Comparison of ENCODE assay signal across 21 cellular contexts in the genomic region with DNA sequence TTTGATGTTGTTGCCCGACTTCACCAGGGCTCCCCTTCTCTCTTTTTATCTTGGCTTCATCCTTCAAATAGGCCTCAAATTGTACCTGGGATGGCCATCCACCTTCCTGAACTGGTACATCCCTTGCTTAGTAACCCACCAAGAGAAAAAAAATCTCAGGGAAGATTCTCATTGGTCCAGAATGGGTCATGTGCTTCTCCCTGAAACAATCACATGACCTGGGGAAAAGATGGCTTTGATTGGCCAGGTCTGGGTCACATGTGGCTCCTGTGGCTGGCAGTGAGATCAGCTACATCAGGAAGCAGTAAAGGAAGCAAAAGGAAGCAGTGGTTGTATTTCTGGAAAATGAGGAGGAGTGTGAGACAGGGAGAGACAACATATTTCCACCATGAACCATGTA.
DNase-seq lines count a peak whose midpoint lies in the region; FAIRE-seq and TF ChIP-seq lines count a peak whose summit lies in the region.
"Had no signal": no experiment of that assay in that cellular context is flagged by ENCODE, and none has a peak within 500 bp of the region (broad histone marks: within the 10 kb centered on the region; RNA-seq: fewer than 3 reads in every experiment).

No MANE protein-coding gene starts in this region.

- H3K14ac ChIP-seq in neuronal stem cell (ENCODE audit: low read length): no peak overlapping the region

- no peak for FAIRE-seq in HTR-8/SVneo (lab: Jason Lieb, UNC)
- FAIRE-seq: GM12878 had no signal

- H3K27me3 Mint-ChIP-seq in Caco-2 (ENCODE audit: insufficient read depth, unreplicated experiment): no peaks in the 10 kb centered on the region

- DNase-seq in Caco-2 (no peak), amniotic epithelial cell (ENCODE audit: low read depth) (peak; percentile 14), neuronal stem cell (ENCODE audit: low spot score) (no peak), GM03348 (ENCODE audit: low spot score) (no peak), coronary artery (ENCODE audit: low spot score) (no peak), HTR-8/SVneo (ENCODE audit: insufficient read length, low spot score) (no peak)
- peak; percentile 7 for DNase-seq in Jurkat, Clone E6-1 (ENCODE audit: low read depth, low spot score)
- DNase-seq: ACHN; Calu3; CD4-positive, alpha-beta memory T cell; DMS79; H7; NCI-H1105 treated with DMSO at 0.1 percent for 48 hours; NCI-H2081 treated with DMSO at 0.1 percent for 48 hours; NCI-H2171 treated with DMSO at 0.1 percent for 48 hours; NCI-H748 treated with DMSO at 0.1 percent for 48 hours; NK-92 treated with Interleukin-12 subunit alpha and Interleukin-12 subunit beta, amount 100 ng/mL, for 24 hours; Peyer's patch had no signal

- TF ChIP-seq CTCF in Caco-2 (IDR thresholded peaks at IDR 0.05; ENCODE audit: insufficient read depth in 1 of 2, low read depth in 1 of 2, low read length in 1 of 2, severe bottlenecking in 1 of 2, unreplicated experiment in 1 of 2) (no peak), coronary artery (IDR thresholded peaks at IDR 0.05) (no peak)

- H3K36me3 Mint-ChIP-seq in Caco-2 (ENCODE audit: insufficient read depth, unreplicated experiment): peaks cover 7% of the 10 kb centered on the region
- H3K36me3 Mint-ChIP-seq: CD4-positive, alpha-beta memory T cell had no signal

- H3K4me3 Mint-ChIP-seq in Caco-2 (ENCODE audit: unreplicated experiment): no peak overlapping the region
- H3K4me3 Mint-ChIP-seq: CD4-positive, alpha-beta memory T cell had no signal

- H3K36me3 ChIP-seq in Caco-2 (ENCODE audit: control insufficient read depth, insufficient read depth, low read length) (no peaks in the 10 kb centered on the region), neuronal stem cell (replicated peaks in 1 of 2; ENCODE audit: control insufficient read depth in 2 of 2, insufficient read depth in 2 of 2, low read length in 2 of 2) (no peaks in the 10 kb centered on the region)
- H3K36me3 ChIP-seq: BLaER1, Peyer's patch had no signal

- CTCF ChIA-PET in Caco-2 (lab: Charles Lee): no interaction called here

- no TSS peak for BruUV-seq in Caco-2 (replicated peaks; lab: Mats Ljungman, UMichigan)

- POLR2A ChIA-PET in Caco-2 (lab: Charles Lee): no interaction called here

- H3K4ac ChIP-seq in neuronal stem cell (ENCODE audit: low read length): no peak overlapping the region

- no peak overlapping the region for H3K23ac ChIP-seq in neuronal stem cell (ENCODE audit: low read depth, low read length, poor library complexity)

- peaks cover 15% of the 10 kb centered on the region for H3K9me3 Mint-ChIP-seq in Caco-2 (ENCODE audit: unreplicated experiment)

- no peak overlapping the region for H2BK15ac ChIP-seq in neuronal stem cell (ENCODE audit: low read length)

- no CpG with 5 or more reads among the region's 1 CpG for WGBS in neuronal stem cell (ENCODE audit: extremely low coverage in 2 of 2, insufficient read length in 2 of 2, insufficient replicate concordance in 1 of 2), 2 donors

- H3K4me3 ChIP-seq in Caco-2 (ENCODE audit: low read depth, low read length) (no peak overlapping the region), neuronal stem cell (ENCODE audit: low read length in 2 of 2) (no peak overlapping the region), coronary artery (no peak overlapping the region)
- H3K4me3 ChIP-seq in Jurkat, Clone E6-1 (ENCODE audit: low read length): no peak overlapping the region
- H3K4me3 ChIP-seq: BLaER1, GM12878, Peyer's patch had no signal

- H2AK5ac ChIP-seq in neuronal stem cell (ENCODE audit: low read depth, low read length): no peak overlapping the region

- no peaks in the 10 kb centered on the region for H3K79me1 ChIP-seq in neuronal stem cell (ENCODE audit: low read depth, low read length)

- H3K27me3 ChIP-seq in Caco-2 (replicated peaks; ENCODE audit: control insufficient read depth, insufficient read depth, low read length) (no peaks in the 10 kb centered on the region), neuronal stem cell (ENCODE audit: control insufficient read depth in 3 of 3, insufficient read depth in 3 of 3, low read depth in 1 of 3, low read length in 3 of 3) (no peaks in the 10 kb centered on the region)
- H3K27me3 ChIP-seq: BLaER1, Peyer's patch had no signal

- peaks cover 8% of the 10 kb centered on the region for H3K4me1 Mint-ChIP-seq in Caco-2 (ENCODE audit: low read depth, unreplicated experiment)
- H3K4me1 Mint-ChIP-seq: CD4-positive, alpha-beta memory T cell had no signal

- H3K4me1 ChIP-seq in Caco-2: peaks cover 20% of the 10 kb centered on the region
- peaks cover 12% of the 10 kb centered on the region in 2 donors for H3K4me1 ChIP-seq in neuronal stem cell (ENCODE audit: control insufficient read depth in 2 of 2, insufficient read depth in 1 of 2, low read depth in 1 of 2, low read length in 2 of 2)

- H2BK120ac ChIP-seq in neuronal stem cell (ENCODE audit: low read depth, low read length): no peak overlapping the region

- H2BK12ac ChIP-seq in neuronal stem cell (ENCODE audit: low read length): no peak overlapping the region

- no peak overlapping the region for H2BK5ac ChIP-seq in neuronal stem cell (ENCODE audit: low read length)

- H4K8ac ChIP-seq in neuronal stem cell (ENCODE audit: low read depth, low read length): no peak overlapping the region

- H3K27ac ChIP-seq in neuronal stem cell (replicated peaks; ENCODE audit: low read length): no peak overlapping the region
- H3K27ac ChIP-seq in coronary artery: no peak overlapping the region
- H3K27ac ChIP-seq: BLaER1, KMS-11, Peyer's patch had no signal

- H3K9ac ChIP-seq in neuronal stem cell (ENCODE audit: low read depth, low read length, poor library complexity): no peak overlapping the region
- H3K9ac ChIP-seq: BLaER1, KMS-11 had no signal

- H3K4me2 ChIP-seq in neuronal stem cell (ENCODE audit: insufficient read depth, low read length, poor library complexity, severe bottlenecking): no peak overlapping the region
- H3K4me2 ChIP-seq: BLaER1, KMS-11 had no signal

- H3K18ac ChIP-seq in neuronal stem cell (ENCODE audit: low read length): no peak overlapping the region

- H3K9me3 ChIP-seq in Caco-2: no peaks in the 10 kb centered on the region
- no peaks in the 10 kb centered on the region for H3K9me3 ChIP-seq in neuronal stem cell (replicated peaks in 1 of 2; ENCODE audit: control insufficient read depth in 2 of 2, insufficient read depth in 1 of 2, low read depth in 1 of 2, low read length in 2 of 2)
- H3K9me3 ChIP-seq: BLaER1, Peyer's patch had no signal

- H3K27ac Mint-ChIP-seq in Caco-2 (ENCODE audit: unreplicated experiment): peak overlapping the region; percentile 12
- H3K27ac Mint-ChIP-seq: CD4-positive, alpha-beta memory T cell had no signal

- no peak overlapping the region for H4K91ac ChIP-seq in neuronal stem cell (ENCODE audit: low read depth, low read length, poor library complexity)

- intact Hi-C loops in Caco-2 (cut with micrococcal nuclease; ENCODE audit: unreplicated experiment): no loop called here

- peak overlapping the region; percentile 16 for H2AFZ ChIP-seq in neuronal stem cell (ENCODE audit: low read length)

Comparison
In these comparisons a context has a peak if more than half of its experiments do, and no peak if none do; other contexts are left out.
1. DNase-seq: peak in Jurkat, Clone E6-1 (single experiment) and amniotic epithelial cell (single experiment); none in Caco-2 (0 of 2), neuronal stem cell (single experiment), GM03348 (single experiment), coronary artery (single experiment) and HTR-8/SVneo (single experiment).